In the genomic region with DNA sequence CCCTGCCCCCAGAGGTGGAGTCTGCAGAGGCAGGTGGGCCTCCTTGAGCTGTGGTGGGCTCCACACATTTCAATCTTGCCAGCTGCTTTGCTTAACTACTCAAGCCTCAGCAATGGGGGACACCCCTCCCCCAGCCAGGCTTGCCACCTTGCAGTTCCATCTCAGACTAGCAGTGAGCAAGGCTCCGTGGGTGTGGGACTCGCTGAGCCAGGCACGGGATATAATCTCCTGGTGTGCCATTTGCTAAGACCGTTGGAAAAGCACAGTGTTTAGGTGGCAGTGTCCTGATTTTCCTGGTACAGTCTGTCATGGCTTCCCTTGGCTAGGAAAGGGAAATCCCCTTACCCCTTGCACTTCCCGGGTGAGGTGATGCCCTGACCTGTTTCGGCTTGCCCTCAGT, we compare ENCODE assay signal across 9 cellular contexts. TPM values are rescaled to one million over a fixed set of nuclear protein-coding genes. Genes with fewer than 3 reads are reported as not detected.
"Had no signal": no experiment of that assay in that cellular context is flagged by ENCODE, and none has a peak within 500 bp of the region (broad histone marks: within the 10 kb centered on the region; RNA-seq: fewer than 3 reads in every experiment).

No MANE protein-coding gene starts in this region.

RNA-seq across cellular contexts. Expression of a gene that starts 51.6 kb away (rescaled TPM):
- total RNA-seq: stomach, subcutaneous adipose tissue, suprapubic skin, thoracic aorta, tibial nerve, transverse colon, upper lobe of left lung, upper lobe of right lung, vagina had no signal
